Comparison of ENCODE assay signal across 23 cellular contexts in genomic region chr12:69816082-69816481, GRCh38. TPM values are rescaled to one million over a fixed set of nuclear protein-coding genes. Genes with fewer than 3 reads are reported as not detected.
A peak's percentile ranks its signal among the peaks of the same experiment; 100 is the strongest.
DNase-seq lines count a peak whose midpoint lies in the region; ATAC-seq and TF ChIP-seq lines count a peak whose summit lies in the region.
"Had no signal": no experiment of that assay in that cellular context is flagged by ENCODE, and none has a peak within 500 bp of the region (broad histone marks: within the 10 kb centered on the region; RNA-seq: fewer than 3 reads in every experiment).

No MANE protein-coding gene starts in this region.

- H3K27me3 ChIP-seq in Karpas-422 (ENCODE audit: low read length) (no peaks in the 10 kb centered on the region), ovary (no peaks in the 10 kb centered on the region)
- H3K27me3 ChIP-seq: Peyer's patch, testis, vagina had no signal

- H3K27ac ChIP-seq in Karpas-422 (ENCODE audit: low read length) (no peak overlapping the region), ovary (no peak overlapping the region)
- H3K27ac ChIP-seq: Peyer's patch, testis, vagina had no signal

- H3K79me2 ChIP-seq in Karpas-422 (ENCODE audit: low read length), result no peaks in the 10 kb centered on the region

- H3K4me1 ChIP-seq in Karpas-422 (ENCODE audit: low read length), result no peaks in the 10 kb centered on the region
- H3K4me1 ChIP-seq in ovary (ENCODE audit: insufficient read depth), result no peaks in the 10 kb centered on the region
- H3K4me1 ChIP-seq: testis, vagina had no signal

- ATAC-seq in GM18511 (IDR thresholded peaks at IDR 0.05; ENCODE audit: unreplicated experiment), result peak; percentile 51
- ATAC-seq in HG02759 (IDR thresholded peaks at IDR 0.05; ENCODE audit: unreplicated experiment), result peak; percentile 47
- ATAC-seq in HG03575 (IDR thresholded peaks at IDR 0.05; ENCODE audit: extremely low read depth, insufficient number of reproducible peaks, low FRiP score, unreplicated experiment), result peak; percentile 36
- ATAC-seq: stimulated activated naive B cell treated with anti-CD40 and anti-IgM and Interleukin-4, amounts not matched to agents 10 μg/mL and 1 μg/mL and 100 μg/mL, for 72 hours had no signal

- peak; percentile 33 for DNase-seq in GM20000 (ENCODE audit: low spot score)
- DNase-seq in Karpas-422, result no peak
- no peak for DNase-seq in NCI-H2107 (lab: John Stamatoyannopoulos, UW)
- DNase-seq in OCI-M1 (lab: John Stamatoyannopoulos, UW), result no peak
- DNase-seq in ovary, result no peak
- DNase-seq: activated CD4-positive, alpha-beta T cell treated with anti-CD3 and anti-CD28 coated beads for 4 hours; C1 segment of cervical spinal cord; Calu3; H9; mesenchymal stem cell; NCI-H2081 treated with DMSO at 0.1 percent for 48 hours; NK-92 treated with Interleukin-12 subunit alpha and Interleukin-12 subunit beta, amount 100 ng/mL, for 24 hours; nucleus accumbens; Peyer's patch; stimulated activated naive B cell treated with anti-CD40 and anti-IgM and Interleukin-4, amounts not matched to agents 10 μg/mL and 1 μg/mL and 100 μg/mL, for 72 hours; testis had no signal

- TF ChIP-seq CTCF in GM20000 (IDR thresholded peaks at IDR 0.05; ENCODE audit: extremely low read depth, missing control alignments) (no peak), ovary (IDR thresholded peaks at IDR 0.05) (no peak)

- no peak for TF ChIP-seq EP300 in ovary (IDR thresholded peaks at IDR 0.05)

- H3K36me3 ChIP-seq in Karpas-422 (ENCODE audit: insufficient read depth, low read length) (no peaks in the 10 kb centered on the region), ovary (no peaks in the 10 kb centered on the region)
- H3K36me3 ChIP-seq: vagina had no signal

- no peak overlapping the region for H2AFZ ChIP-seq in Karpas-422 (ENCODE audit: low read length)

- H3K4me2 ChIP-seq in Karpas-422 (ENCODE audit: low read depth, low read length, poor library complexity, severe bottlenecking), result no peak overlapping the region
- H3K4me2 ChIP-seq: smooth muscle cell had no signal

- no peak overlapping the region for H3K4me3 ChIP-seq in Karpas-422 (ENCODE audit: low read length)
- no peak overlapping the region for H3K4me3 ChIP-seq in ovary
- H3K4me3 ChIP-seq: Peyer's patch, smooth muscle cell, testis, vagina had no signal

- H3K9me3 ChIP-seq in Karpas-422 (ENCODE audit: low read length), result no peaks in the 10 kb centered on the region
- H3K9me3 ChIP-seq in ovary, result no peaks in the 10 kb centered on the region
- H3K9me3 ChIP-seq: Peyer's patch, testis, vagina had no signal

- no peaks in the 10 kb centered on the region for H4K20me1 ChIP-seq in Karpas-422 (ENCODE audit: insufficient read depth, low read depth, low read length)

- intact Hi-C loops in ovary (cut with DNase I), result no loop called here

- H3K9ac ChIP-seq in Karpas-422 (ENCODE audit: low read length), result no peak overlapping the region

- TF ChIP-seq POLR2A in ovary (IDR thresholded peaks at IDR 0.05), result no peak

- no peaks in the 10 kb centered on the region for H3K9me2 ChIP-seq in Karpas-422 (replicated peaks; ENCODE audit: insufficient read depth, low read length)

- 79 to 87% (median 86%) methylated on average over 3 of the region's 3 CpGs for WGBS in ovary, 3 donors

RNA-seq across cellular contexts. Expression of gene MYRFL, which starts 8.9 kb away (rescaled TPM):
- 2.6 and 3.2 TPM in 2 replicates for total RNA-seq in Karpas-422 (2014; rRNA removed; shearing (Covaris generic); ENCODE audit: low replicate concordance)
- total RNA-seq in ovary, result under 1 TPM in 1 of 7 donors, not detected in 6; 0.24 TPM
- polyA plus RNA-seq in ovary, result under 1 TPM in 1 of 2 donors, not detected in 1; 0.38 TPM
- total RNA-seq: NCI-H460, smooth muscle cell, vagina had no signal
- polyA plus RNA-seq: AG04450, smooth muscle cell had no signal
